In genomic region chr17:17783121-17783824, GRCh38 we compare ENCODE assay signal across 8 cellular contexts. TPM values are rescaled to one million over a fixed set of nuclear protein-coding genes. Genes with fewer than 3 reads are reported as not detected.
A peak's percentile ranks its signal among the peaks of the same experiment; 100 is the strongest.
DNase-seq lines count a peak whose midpoint lies in the region; ATAC-seq, FAIRE-seq and TF ChIP-seq lines count a peak whose summit lies in the region.

No MANE protein-coding gene starts in this region.

- FAIRE-seq in HepG2 (lab: Jason Lieb, UNC), result no peak

- in situ Hi-C loops in HepG2 (cut with HindIII; ENCODE audit: extremely low pct_ligation_motif_present, low pct_unique_long_range_greater_than_20kb), result no loop called here

- peaks cover 3% of the 10 kb centered on the region for H3K79me2 ChIP-seq in HepG2 (ENCODE audit: insufficient read depth, low read length)

- WGBS in HepG2 (ENCODE audit: low lambda C conversion rate), result 55% methylated on average over 10 of the region's 74 CpGs

- no peaks in the 10 kb centered on the region for H3K27me3 ChIP-seq in WERI-Rb-1 (ENCODE audit: insufficient read depth, low read depth, severe bottlenecking)
- no peaks in the 10 kb centered on the region for H3K27me3 ChIP-seq in HepG2 (ENCODE audit: control insufficient read depth in 1 of 2, insufficient read depth in 2 of 2, low read length in 2 of 2)

- H3K36me3 ChIP-seq in WERI-Rb-1, result peaks cover 5% of the 10 kb centered on the region
- no peaks in the 10 kb centered on the region for H3K36me3 ChIP-seq in HepG2 (replicated peaks in 1 of 2; ENCODE audit: control insufficient read depth in 1 of 2, insufficient read depth in 2 of 2, low read length in 2 of 2)

- no peak overlapping the region for H2AFZ ChIP-seq in HepG2 (ENCODE audit: low read length)

- H3K9me3 ChIP-seq in WERI-Rb-1 (ENCODE audit: severe bottlenecking) (no peaks in the 10 kb centered on the region), HepG2 (ENCODE audit: low read length) (no peaks in the 10 kb centered on the region)

- CTCF ChIA-PET in HepG2 (lab: Yijun Ruan, JAX; ENCODE audit: low intra/inter-chr PET ratio, low total read pairs), result no interaction called here

- H3K27ac ChIP-seq in WERI-Rb-1, result peak overlapping the region; percentile 99
- peak overlapping the region; percentile 16 for H3K27ac ChIP-seq in HepG2 (ENCODE audit: extremely low read length, insufficient read depth, low read length)

- DNase-seq in NAMALWA (ENCODE audit: low spot score), result peak; percentile 41
- DNase-seq in WERI-Rb-1, result peak; percentile 90
- DNase-seq in cerebellar cortex (ENCODE audit: low spot score), result peak; percentile 64
- no peak for DNase-seq in HepG2 (ENCODE audit: low spot score)
- DNase-seq in stimulated activated CD4-positive, alpha-beta T cell treated with anti-CD3 and anti-CD28 coated beads, Interleukin-4, amount 100 ng/mL, for 24 hours, result peak; percentile 40
- DNase-seq in middle frontal gyrus (ENCODE audit: extremely low spot score, low spot score), result no peak

- TF ChIP-seq EP300 in HepG2 (IDR thresholded peaks at IDR 0.05; ENCODE audit: low read depth in 2 of 2, low read length in 2 of 2), result no peak
- no peak for TF ChIP-seq EP300 in HepG2 (CRISPR knock-in tag; IDR thresholded peaks at IDR 0.05; ENCODE audit: borderline replicate concordance)

- TF ChIP-seq CTCF in WERI-Rb-1 (IDR thresholded peaks at IDR 0.05; ENCODE audit: low read depth, low read length), result peak; percentile 29; the same call in 1 of the 2 replicates
- TF ChIP-seq CTCF in HepG2 (CRISPR knock-in tag; IDR thresholded peaks at IDR 0.05), result peak; percentile 37; the same call in 1 of the 2 replicates

- peaks cover 46% of the 10 kb centered on the region for H4K20me1 ChIP-seq in HepG2 (ENCODE audit: insufficient read depth, low read length)

- peak overlapping the region; percentile 79 for H3K4me2 ChIP-seq in HepG2 (ENCODE audit: low read depth, low read length)

- ATAC-seq in GM18498 (IDR thresholded peaks at IDR 0.05; ENCODE audit: unreplicated experiment) (peak; percentile 38), HepG2 (peak; percentile 28), GM21528 (IDR thresholded peaks at IDR 0.05; ENCODE audit: low FRiP score, unreplicated experiment) (no peak)

- BruUV-seq in HepG2 (replicated peaks; lab: Mats Ljungman, UMichigan), result no TSS peak

- no peak for TF ChIP-seq RAD21 in HepG2 (CRISPR knock-in tag; IDR thresholded peaks at IDR 0.05)

- no peak for TF ChIP-seq POLR2A in HepG2 (IDR thresholded peaks at IDR 0.05; ENCODE audit: insufficient read depth in 1 of 2, low read depth in 2 of 2, low read length in 2 of 2)

- peak overlapping the region; percentile 55 for H3K9ac ChIP-seq in HepG2 (ENCODE audit: insufficient read depth, low read depth, low read length)

- H3K4me1 ChIP-seq in HepG2 (ENCODE audit: insufficient read depth, low read length), result peaks cover 72% of the 10 kb centered on the region

- POLR2A ChIA-PET in HepG2 (lab: Yijun Ruan, JAX), result no interaction called here

- H3K4me3 ChIP-seq in WERI-Rb-1 (ENCODE audit: low read depth, low read length), result peak overlapping the region; percentile 65
- H3K4me3 ChIP-seq in HepG2 (replicated peaks in 1 of 3; ENCODE audit: insufficient read depth in 1 of 3, low read depth in 2 of 3, low read length in 3 of 3), result peak overlapping the region; percentile 60 to 74 (median 64); a peak in 5 of 6 replicates

- intact Hi-C loops in HepG2 (cut with micrococcal nuclease; ENCODE audit: unreplicated experiment), result no loop called here

TF ChIP-seq in HepG2, 621 proteins besides CTCF, POLR2A, EP300 and RAD21 (continues in another document):
- no peak for TF ChIP-seq ZNF383 (CRISPR knock-in tag; IDR thresholded peaks at IDR 0.05; ENCODE audit: borderline replicate concordance)
- no peak for TF ChIP-seq ZNF597 (CRISPR knock-in tag; IDR thresholded peaks at IDR 0.05)
- no peak for TF ChIP-seq NR1H2 (CRISPR knock-in tag; IDR thresholded peaks at IDR 0.05; ENCODE audit: borderline replicate concordance, low read depth)
- TF ChIP-seq ZNF460 (CRISPR knock-in tag; IDR thresholded peaks at IDR 0.05; ENCODE audit: borderline replicate concordance), result no peak
- no peak for TF ChIP-seq ISX (CRISPR knock-in tag; conservative IDR thresholded peaks at IDR 0.05)
- no peak for TF ChIP-seq SMYD3 (CRISPR knock-in tag; IDR thresholded peaks at IDR 0.05)
- TF ChIP-seq ZNF550 (CRISPR knock-in tag; IDR thresholded peaks at IDR 0.05; ENCODE audit: borderline replicate concordance), result no peak
- TF ChIP-seq BCLAF1 (IDR thresholded peaks at IDR 0.05), result no peak
- TF ChIP-seq ATF1 (CRISPR knock-in tag; IDR thresholded peaks at IDR 0.05), result no peak
- TF ChIP-seq SP4 (CRISPR knock-in tag; IDR thresholded peaks at IDR 0.05), result no peak
- no peak for TF ChIP-seq ATF5 (CRISPR knock-in tag; IDR thresholded peaks at IDR 0.05; ENCODE audit: low read depth)
- no peak for TF ChIP-seq ZNF180 (CRISPR knock-in tag; IDR thresholded peaks at IDR 0.05; ENCODE audit: borderline replicate concordance, low read depth)
- no peak for TF ChIP-seq XBP1 (CRISPR knock-in tag; IDR thresholded peaks at IDR 0.05)
- no peak for TF ChIP-seq PHF20 (CRISPR knock-in tag; IDR thresholded peaks at IDR 0.05)
- 0 out of 2 replicates have a peak, but pooled peaks have one; percentile 35 for TF ChIP-seq ZNF547 (CRISPR knock-in tag; IDR thresholded peaks at IDR 0.05)
- TF ChIP-seq CBX1 (IDR thresholded peaks at IDR 0.05; ENCODE audit: low read depth), result no peak
- TF ChIP-seq IKZF1 (IDR thresholded peaks at IDR 0.05), result no peak
- TF ChIP-seq ZNF709 (CRISPR knock-in tag; IDR thresholded peaks at IDR 0.05), result no peak
- TF ChIP-seq PHF21A (CRISPR knock-in tag; IDR thresholded peaks at IDR 0.05), result peak; percentile 59; the same call in 1 of the 2 replicates
- no peak for TF ChIP-seq ZNF790 (CRISPR knock-in tag; IDR thresholded peaks at IDR 0.05; ENCODE audit: borderline replicate concordance)

RNA-seq across cellular contexts. Expression of gene SREBF1, which starts 53.5 kb away (rescaled TPM):
- 12.6 and 34.3 TPM in 2 replicates for total RNA-seq in HepG2 (2016; rRNA removed; fragmentation: Illumina TruSeq; extraction: Trizol)
- 17.8 and 21.9 TPM in 2 replicates for total RNA-seq in HepG2 (2016; cell fraction: cytosol; rRNA removed; fragmentation: Illumina TruSeq; extraction: Trizol; ENCODE audit: low read depth)
- 11.7 and 40.3 TPM in 2 replicates for total RNA-seq in HepG2 (2016; cell fraction: insoluble cytoplasmic fraction; rRNA removed; fragmentation: Illumina TruSeq; extraction: Trizol)
- 12.6 and 16.8 TPM in 2 replicates for total RNA-seq in HepG2 (2016; cell fraction: membrane; rRNA removed; fragmentation: Illumina TruSeq; extraction: Trizol)
- 53.2 and 57.7 TPM in 2 replicates for total RNA-seq in HepG2 (2016; cell fraction: nucleus; rRNA removed; fragmentation: Illumina TruSeq; extraction: Trizol)
- polyA plus RNA-seq in HepG2 (2011; rRNA removed), result 38.0 and 57.5 TPM in 2 replicates
- polyA plus RNA-seq in HepG2 (2011; cell fraction: cytosol; rRNA removed), result 16.6 and 23.2 TPM in 2 replicates
- polyA plus RNA-seq in HepG2 (2011; cell fraction: nucleus; rRNA removed), result 385 and 409 TPM in 2 replicates
- polyA plus RNA-seq in HepG2 (2012), result 60.2 and 60.8 TPM in 2 replicates
- polyA plus RNA-seq in HepG2 (2016; cell fraction: cytosol; fragmentation: Illumina TruSeq; extraction: Trizol; ENCODE audit: low read depth), result 3.6 and 4.8 TPM in 2 replicates
- 11.3 and 14.1 TPM in 2 replicates for polyA plus RNA-seq in HepG2 (2016; cell fraction: insoluble cytoplasmic fraction; fragmentation: Illumina TruSeq; extraction: Trizol; ENCODE audit: low read depth)
- 7.4 and 8.0 TPM in 2 replicates for polyA plus RNA-seq in HepG2 (2016; cell fraction: membrane; fragmentation: Illumina TruSeq; extraction: Trizol; ENCODE audit: low read depth)
- 156 and 162 TPM in 2 replicates for polyA plus RNA-seq in HepG2 (2016; cell fraction: nucleus; fragmentation: Illumina TruSeq; extraction: Trizol; ENCODE audit: insufficient read depth, low read depth)
- 70.2 and 130 TPM in 2 replicates for polyA minus RNA-seq in HepG2 (2011; rRNA and poly(A)+ RNA removed; ENCODE audit: low replicate concordance)
- 35.3 and 56.1 TPM in 2 replicates for polyA minus RNA-seq in HepG2 (2011; cell fraction: cytosol; rRNA and poly(A)+ RNA removed)
- 93.2 and 119 TPM in 2 replicates for polyA minus RNA-seq in HepG2 (2011; cell fraction: nucleus; rRNA and poly(A)+ RNA removed)

Comparison
In these comparisons a context has a peak if more than half of its experiments do, and no peak if none do; other contexts are left out.
1. DNase-seq: peak in NAMALWA (single experiment), WERI-Rb-1 (single experiment), cerebellar cortex (single experiment) and stimulated activated CD4-positive, alpha-beta T cell treated with anti-CD3 and anti-CD28 coated beads, Interleukin-4, amount 100 ng/mL, for 24 hours (single experiment); none in HepG2 (single experiment) and middle frontal gyrus (single experiment).